Comparison of ENCODE assay signal across 23 cellular contexts in genomic region chr4:37422102-37422501, GRCh38.
"Had no signal": no experiment of that assay in that cellular context is flagged by ENCODE, and none has a peak within 500 bp of the region (broad histone marks: within the 10 kb centered on the region; RNA-seq: fewer than 3 reads in every experiment).

No MANE protein-coding gene starts in this region.

- H3K9me3 Mint-ChIP-seq: activated naive CD4-positive, alpha-beta T cell treated with anti-CD3 and anti-CD28 coated beads, Interleukin-2, amount 10 ng/mL, durations not matched to agents 7 days and 5 days had no signal

- ATAC-seq: esophagus mucosa; naive thymus-derived CD8-positive, alpha-beta T cell; psoas muscle; upper lobe of right lung had no signal

- H3K27ac Mint-ChIP-seq: activated naive CD4-positive, alpha-beta T cell treated with anti-CD3 and anti-CD28 coated beads, Interleukin-2, amount 10 ng/mL, durations not matched to agents 7 days and 5 days; endodermal cell; immature natural killer cell; naive thymus-derived CD8-positive, alpha-beta T cell had no signal

- H3K4me3 Mint-ChIP-seq: activated naive CD4-positive, alpha-beta T cell treated with anti-CD3 and anti-CD28 coated beads, Interleukin-2, amount 10 ng/mL, durations not matched to agents 7 days and 5 days; endodermal cell; immature natural killer cell; naive thymus-derived CD8-positive, alpha-beta T cell; neural crest cell had no signal

- DNase-seq: activated CD4-positive, alpha-beta T cell treated with anti-CD3 and anti-CD28 coated beads for 4 hours; activated CD4-positive, alpha-beta T cell treated with anti-CD3 and anti-CD28 coated beads, Interleukin-2, amount 50 U/mL, for 4 hours; activated gamma-delta T cell; activated naive CD4-positive, alpha-beta T cell treated with anti-CD3 and anti-CD28 coated beads, Interleukin-2, amount 10 ng/mL, durations not matched to agents 7 days and 5 days; activated T-cell treated with anti-CD3 and anti-CD28 coated beads, Interleukin-2, amount 50 U/mL, for 1 hour; amniotic stem cell; central memory CD4-positive, alpha-beta T cell; endodermal cell; foreskin fibroblast; head of caudate nucleus; hypothalamus; immature natural killer cell; kidney; midbrain; naive thymus-derived CD8-positive, alpha-beta T cell; nucleus accumbens; psoas muscle; sigmoid colon; stimulated activated CD4-positive, alpha-beta T cell treated with anti-CD3 and anti-CD28 coated beads, Interleukin-1b, Interleukin-23, amount 100 ng/mL, for 48 hours; stimulated activated naive CD4-positive, alpha-beta T cell treated with Interleukin-2 at 50 U/mL for 16 hours; upper lobe of right lung had no signal

- H3K4me1 Mint-ChIP-seq: activated naive CD4-positive, alpha-beta T cell treated with anti-CD3 and anti-CD28 coated beads, Interleukin-2, amount 10 ng/mL, durations not matched to agents 7 days and 5 days; endodermal cell; immature natural killer cell; naive thymus-derived CD8-positive, alpha-beta T cell had no signal

- H3K36me3 Mint-ChIP-seq: activated naive CD4-positive, alpha-beta T cell treated with anti-CD3 and anti-CD28 coated beads, Interleukin-2, amount 10 ng/mL, durations not matched to agents 7 days and 5 days; immature natural killer cell; naive thymus-derived CD8-positive, alpha-beta T cell had no signal
